1 cellular context compared by ENCODE assay signal in genomic region chr4:75672461-75673026, GRCh38.
TF ChIP-seq lines count a peak whose summit lies in the region.

No MANE protein-coding gene starts in this region.

TF ChIP-seq in neural cell, 6 proteins besides CTCF, POLR2A, EP300 and RAD21 (continued from another document):
- TF ChIP-seq REST (IDR thresholded peaks at IDR 0.05; ENCODE audit: borderline replicate concordance): peak; percentile 63
- TF ChIP-seq TAF1 (IDR thresholded peaks at IDR 0.05; ENCODE audit: low read depth): peak; percentile 68
- TF ChIP-seq SMC3 (conservative IDR thresholded peaks at IDR 0.05; ENCODE audit: poor library complexity): no peak
